In genomic region chr19:17244618-17245534, GRCh38 we compare ENCODE assay signal across 1 cellular context.
TF ChIP-seq lines count a peak whose summit lies in the region.

No MANE protein-coding gene starts in this region.

TF ChIP-seq in K562, 482 proteins besides CTCF, POLR2A, EP300 and RAD21:
- TF ChIP-seq RBFOX2 (IDR thresholded peaks at IDR 0.05; ENCODE audit: low read depth, low read length) = peak; percentile 48; the same call in 1 of the 2 replicates
- TF ChIP-seq JUNB (CRISPR knock-in tag; conservative IDR thresholded peaks at IDR 0.05) = no peak
- peak; percentile 94 for TF ChIP-seq CHD1 (IDR thresholded peaks at IDR 0.05; ENCODE audit: low read length)
- peak; percentile 17 for TF ChIP-seq CCNT2 (IDR thresholded peaks at IDR 0.05; ENCODE audit: borderline replicate concordance, extremely low read depth, insufficient read length, low read depth, low read length)
- peak; percentile 59 for TF ChIP-seq SAP30 (IDR thresholded peaks at IDR 0.05; ENCODE audit: borderline replicate concordance, insufficient read depth, low read depth, low read length, poor library complexity, severe bottlenecking)
- peak; percentile 49 for TF ChIP-seq GABPA (tag; conservative IDR thresholded peaks at IDR 0.05; ENCODE audit: low read depth)
- peak; percentile 73 for TF ChIP-seq ZFX (CRISPR knock-in tag; IDR thresholded peaks at IDR 0.05)
- TF ChIP-seq MAFG (tag; conservative IDR thresholded peaks at IDR 0.05) = no peak
- no peak for TF ChIP-seq NR2F6 (CRISPR knock-in tag; IDR thresholded peaks at IDR 0.05)
- peak; percentile 56 for TF ChIP-seq SAFB (IDR thresholded peaks at IDR 0.05; ENCODE audit: borderline replicate concordance, low read depth, low read length)
- TF ChIP-seq ZNF507 (tag; conservative IDR thresholded peaks at IDR 0.05) = no peak
- TF ChIP-seq ASH1L (IDR thresholded peaks at IDR 0.05; ENCODE audit: borderline replicate concordance, low read depth, partially characterized antibody) = no peak
- TF ChIP-seq ZC3H4 (CRISPR knock-in tag; IDR thresholded peaks at IDR 0.05; ENCODE audit: borderline replicate concordance) = peak; percentile 21; the same call in 1 of the 2 replicates
- TF ChIP-seq FIP1L1 (IDR thresholded peaks at IDR 0.05; ENCODE audit: low read depth, low read length, poor library complexity, severe bottlenecking) = peak; percentile 38
- TF ChIP-seq ZFP36 (IDR thresholded peaks at IDR 0.05; ENCODE audit: low read depth, low read length, partially characterized antibody) = peak; percentile 32
- TF ChIP-seq CREB3L1 (IDR thresholded peaks at IDR 0.05; ENCODE audit: borderline replicate concordance, low read depth) = 0 out of 2 replicates have a peak, but pooled peaks have one; percentile 27
- TF ChIP-seq NRF1 (conservative IDR thresholded peaks at IDR 0.05 in 1 of 2, IDR thresholded peaks at IDR 0.05 in 1 of 2) = peak in 1 of 2 experiments; percentile 54; a peak in 2 of 4 replicates
- peak; percentile 51 for TF ChIP-seq POLR2G (IDR thresholded peaks at IDR 0.05; ENCODE audit: low read depth, low read length)
- no peak for TF ChIP-seq GTF2A2 (tag; IDR thresholded peaks at IDR 0.05)
- no peak for TF ChIP-seq CTCFL (IDR thresholded peaks at IDR 0.05; ENCODE audit: borderline replicate concordance, insufficient read depth, low read depth, low read length, poor library complexity, severe bottlenecking)
- TF ChIP-seq RBBP5 (IDR thresholded peaks at IDR 0.05; ENCODE audit: borderline replicate concordance, insufficient read depth, low read length, poor library complexity, severe bottlenecking) = peak; percentile 29
- TF ChIP-seq ZBTB7A (IDR thresholded peaks at IDR 0.05; ENCODE audit: borderline replicate concordance, control insufficient read depth, low read depth, low read length) = 0 out of 2 replicates have a peak, but pooled peaks have one; percentile 1
- TF ChIP-seq ZNF740 (CRISPR knock-in tag; IDR thresholded peaks at IDR 0.05) = peak; percentile 97
- peak in 1 of 2 experiments; percentile 81; a peak in 2 of 4 replicates for TF ChIP-seq ZNF740 (tag; IDR thresholded peaks at IDR 0.05)
- TF ChIP-seq ZKSCAN8 (CRISPR knock-in tag; IDR thresholded peaks at IDR 0.05) = peak; percentile 100
- TF ChIP-seq ESRRA (IDR thresholded peaks at IDR 0.05; ENCODE audit: borderline replicate concordance, low read depth) = peak; percentile 99
- 0 out of 4 replicates have a peak, but pooled peaks of 1 of the 2 experiments have one; percentile 4 for TF ChIP-seq MAZ (CRISPR knock-in tag; conservative IDR thresholded peaks at IDR 0.05 in 1 of 2, IDR thresholded peaks at IDR 0.05 in 1 of 2)
- TF ChIP-seq TAF1 (IDR thresholded peaks at IDR 0.05; ENCODE audit: control insufficient read depth, extremely low read depth, insufficient read depth, low read length, severe bottlenecking) = peak; percentile 10
- peak; percentile 69; the same call in 1 of the 2 replicates for TF ChIP-seq BCOR (IDR thresholded peaks at IDR 0.05)
- peak; percentile 66 for TF ChIP-seq FUS (optimal IDR thresholded peaks at IDR 0.05; ENCODE audit: low read depth, low read length)
- peak in 1 of 2 experiments; percentile 68; a peak in 3 of 4 replicates for TF ChIP-seq KDM1A (IDR thresholded peaks at IDR 0.05)
- peak; percentile 38; the same call in 1 of the 2 replicates for TF ChIP-seq GATAD2B (IDR thresholded peaks at IDR 0.05; ENCODE audit: borderline replicate concordance)
- peak in 1 of 3 experiments; percentile 9 for TF ChIP-seq YY1 (IDR thresholded peaks at IDR 0.05; ENCODE audit: borderline replicate concordance in 1 of 3, control insufficient read depth in 1 of 3, extremely low read depth in 1 of 3, insufficient read depth in 3 of 3, insufficient read length in 1 of 3, insufficient replicate concordance in 2 of 3, low read depth in 1 of 3, low read length in 2 of 3)
